Comparison of ENCODE assay signal across 23 cellular contexts in the genomic region with DNA sequence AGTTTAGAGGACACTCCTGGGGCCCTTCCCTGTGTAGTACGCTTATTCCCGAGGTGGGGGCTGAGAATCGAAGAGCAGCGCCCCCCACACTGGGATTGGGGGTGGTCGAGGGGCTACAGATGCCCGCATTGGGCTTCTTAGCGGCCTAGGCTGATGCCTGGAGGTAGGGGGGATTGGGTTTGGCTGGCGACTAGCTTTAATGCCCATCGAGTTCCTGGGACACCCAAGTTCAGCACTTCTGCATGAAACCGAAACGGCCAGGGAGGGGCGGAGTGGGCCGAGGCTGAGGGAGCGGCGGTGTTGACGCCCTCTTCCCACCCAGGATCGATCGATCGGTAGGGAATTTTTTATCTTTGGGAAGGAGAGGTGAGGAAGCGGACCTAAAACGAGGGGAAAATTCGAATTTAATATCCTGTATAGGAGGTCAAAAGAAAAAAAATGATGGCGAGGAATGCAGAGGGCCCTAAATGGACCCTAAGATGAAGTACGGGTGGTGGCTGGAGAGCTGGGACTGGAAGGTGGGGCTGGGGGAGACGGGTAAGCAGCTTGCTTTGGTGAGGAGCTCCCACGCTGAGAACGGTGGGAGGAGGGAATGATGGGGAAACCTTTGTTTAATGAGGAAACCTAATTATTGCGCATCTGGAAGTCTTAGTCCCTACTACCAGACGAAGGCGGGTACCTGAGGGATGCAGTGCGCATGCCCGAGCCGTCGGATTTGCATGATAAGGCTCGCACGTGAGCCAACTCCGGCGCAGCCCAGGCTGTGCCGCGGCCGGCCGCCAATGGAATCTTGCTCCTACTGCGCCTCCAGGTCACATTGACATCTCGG. TPM values are rescaled to one million over a fixed set of nuclear protein-coding genes. Genes with fewer than 3 reads are reported as not detected.
DNase-seq lines count a peak whose midpoint lies in the region; ATAC-seq and TF ChIP-seq lines count a peak whose summit lies in the region.
"Had no signal": no experiment of that assay in that cellular context is flagged by ENCODE, and none has a peak within 500 bp of the region (broad histone marks: within the 10 kb centered on the region; RNA-seq: fewer than 3 reads in every experiment).

No MANE protein-coding gene starts in this region.

- no peak overlapping the region for H2BK12ac ChIP-seq in H9 (ENCODE audit: insufficient read length, low read depth, low read length)

- no peaks in the 10 kb centered on the region for H3K36me3 ChIP-seq in CD4-positive, alpha-beta memory T cell (ENCODE audit: insufficient read depth, low read length)
- H3K36me3 ChIP-seq: colonic mucosa, stomach had no signal

- peaks cover 2% of the 10 kb centered on the region for H3K4me1 ChIP-seq in H9 (ENCODE audit: insufficient read depth, low read length)
- no peaks in the 10 kb centered on the region for H3K4me1 ChIP-seq in CD4-positive, alpha-beta memory T cell (ENCODE audit: insufficient read depth, low read length)
- H3K4me1 ChIP-seq: colonic mucosa had no signal

- no peak overlapping the region for H2AK5ac ChIP-seq in H9 (ENCODE audit: insufficient read length, low read length)

- H3K14ac ChIP-seq in H9 (ENCODE audit: insufficient read depth, low read length) = no peak overlapping the region

- H3K4me3 Mint-ChIP-seq in H9 = peak overlapping the region; percentile 38 to 87
- peak overlapping the region in 1 of 2 donors; percentile 23 for H3K4me3 Mint-ChIP-seq in stimulated activated naive B cell treated with anti-CD40 and anti-IgM and Interleukin-4, amounts not matched to agents 10 μg/mL and 1 μg/mL and 100 μg/mL, for 72 hours
- H3K4me3 Mint-ChIP-seq in CD4-positive, alpha-beta memory T cell = peak overlapping the region in 1 of 8 donors; percentile 20
- no peak overlapping the region for H3K4me3 Mint-ChIP-seq in activated T-helper 2 cell treated with anti-CD3 and anti-CD28 coated beads, Interferon-gamma antibody, Interleukin-2, Interleukin-4, amounts not matched to agents 10 μg/mL and 5 μg/mL and 100 μg/mL, durations not matched to agents 14 hours and 24 hours and 36 hours (ENCODE audit: low read depth)
- H3K4me3 Mint-ChIP-seq: activated CD4-positive, alpha-beta T cell treated with anti-CD3 and anti-CD28 coated beads for 36 hours; nephron progenitor cell had no signal

- TF ChIP-seq CTCF in H9 (conservative IDR thresholded peaks at IDR 0.05) = no peak

- peak overlapping the region; percentile 44 for H3K4me3 ChIP-seq in iPS-18c (ENCODE audit: insufficient read depth, low read depth, low read length)
- no peak overlapping the region for H3K4me3 ChIP-seq in CD4-positive, alpha-beta memory T cell (ENCODE audit: low read length in 2 of 2)
- H3K4me3 ChIP-seq: colonic mucosa, stomach had no signal

- peaks cover 0 to 12% of the 10 kb centered on the region in 2 experiments; a peak in 4 of 5 replicates for H3K9me3 Mint-ChIP-seq in H9
- peaks cover 3 to 6% of the 10 kb centered on the region in 2 donors for H3K9me3 Mint-ChIP-seq in stimulated activated naive B cell treated with anti-CD40 and anti-IgM and Interleukin-4, amounts not matched to agents 10 μg/mL and 1 μg/mL and 100 μg/mL, for 72 hours
- peaks cover 0 to 32% (median 14%) of the 10 kb centered on the region in 8 donors for H3K9me3 Mint-ChIP-seq in CD4-positive, alpha-beta memory T cell
- no peaks in the 10 kb centered on the region for H3K9me3 Mint-ChIP-seq in activated T-helper 2 cell treated with anti-CD3 and anti-CD28 coated beads, Interferon-gamma antibody, Interleukin-2, Interleukin-4, amounts not matched to agents 10 μg/mL and 5 μg/mL and 100 μg/mL, durations not matched to agents 14 hours and 24 hours and 36 hours

- DNase-seq in H9 (peak; percentile 94), caudate nucleus (lab: John Stamatoyannopoulos, UW) (no peak)
- DNase-seq in stimulated activated naive B cell treated with anti-CD40 and anti-IgM and Interleukin-4, amounts not matched to agents 10 μg/mL and 1 μg/mL and 100 μg/mL, for 72 hours = no peak
- no peak for DNase-seq in CD4-positive, alpha-beta memory T cell
- no peak for DNase-seq in activated T-helper 2 cell treated with anti-CD3 and anti-CD28 coated beads, Interferon-gamma antibody, Interleukin-2, Interleukin-4, amounts not matched to agents 10 μg/mL and 5 μg/mL and 100 μg/mL, durations not matched to agents 14 hours and 24 hours and 36 hours (ENCODE audit: low spot score)
- DNase-seq: activated CD4-positive, alpha-beta T cell treated with anti-CD3 and anti-CD28 coated beads for 36 hours; colonic mucosa; left colon; NCI-H146; NCI-H748 treated with DMSO at 0.1 percent for 48 hours; nephron progenitor cell; stomach had no signal

- H3K23ac ChIP-seq in H9 (ENCODE audit: insufficient read length, low read depth, low read length) = no peak overlapping the region

- H2BK120ac ChIP-seq in H9 (ENCODE audit: low read depth, low read length, poor library complexity, severe bottlenecking) = no peak overlapping the region

- H3K79me1 ChIP-seq in H9 (ENCODE audit: insufficient read depth, low read depth, low read length, poor library complexity, severe bottlenecking) = no peaks in the 10 kb centered on the region

- H3T11ph ChIP-seq in H9 (ENCODE audit: low read length) = no peak overlapping the region

- CTCF ChIA-PET in CD4-positive, alpha-beta memory T cell (lab: Charles Lee; ENCODE audit: partially characterized antibody) = no interaction called here

- no peak overlapping the region for H3K4ac ChIP-seq in H9 (ENCODE audit: low read depth, low read length)

- H3K9me3 ChIP-seq in H9 (ENCODE audit: control insufficient read depth, low read depth, low read length) (no peaks in the 10 kb centered on the region), iPS-18c (ENCODE audit: control insufficient read depth, insufficient read depth, low read length) (peaks cover 5% of the 10 kb centered on the region)
- no peaks in the 10 kb centered on the region for H3K9me3 ChIP-seq in CD4-positive, alpha-beta memory T cell (ENCODE audit: control insufficient read depth in 1 of 2, low read length in 2 of 2)
- H3K9me3 ChIP-seq: colonic mucosa had no signal

- no peak overlapping the region for H4K8ac ChIP-seq in H9 (replicated peaks; ENCODE audit: insufficient read length, low read depth, low read length)

- ATAC-seq in stimulated activated naive B cell treated with anti-CD40 and anti-IgM and Interleukin-4, amounts not matched to agents 10 μg/mL and 1 μg/mL and 100 μg/mL, for 72 hours (replicated peaks) = no peak
- no peak for ATAC-seq in HG02798 (IDR thresholded peaks at IDR 0.05; ENCODE audit: poor library complexity, unreplicated experiment)
- ATAC-seq: activated CD4-positive, alpha-beta T cell treated with anti-CD3 and anti-CD28 coated beads for 36 hours; left colon; Right ventricle myocardium inferior had no signal

- H3K27me3 ChIP-seq in H9 (ENCODE audit: insufficient read depth, low read length) = peaks cover 82% of the 10 kb centered on the region
- peaks cover 45% of the 10 kb centered on the region for H3K27me3 ChIP-seq in CD4-positive, alpha-beta memory T cell (ENCODE audit: insufficient read depth, low read length)

- H3K27ac Mint-ChIP-seq in H9 = no peak overlapping the region
- H3K27ac Mint-ChIP-seq in stimulated activated naive B cell treated with anti-CD40 and anti-IgM and Interleukin-4, amounts not matched to agents 10 μg/mL and 1 μg/mL and 100 μg/mL, for 72 hours = peak overlapping the region; percentile 14
- no peak overlapping the region for H3K27ac Mint-ChIP-seq in CD4-positive, alpha-beta memory T cell
- H3K27ac Mint-ChIP-seq in activated T-helper 2 cell treated with anti-CD3 and anti-CD28 coated beads, Interferon-gamma antibody, Interleukin-2, Interleukin-4, amounts not matched to agents 10 μg/mL and 5 μg/mL and 100 μg/mL, durations not matched to agents 14 hours and 24 hours and 36 hours = no peak overlapping the region
- H3K27ac Mint-ChIP-seq: activated CD4-positive, alpha-beta T cell treated with anti-CD3 and anti-CD28 coated beads for 36 hours; IgD-negative memory B cell; nephron progenitor cell; progenitor cell of endocrine pancreas had no signal

- no peak overlapping the region for H3K9ac ChIP-seq in H9 (ENCODE audit: extremely low read depth, insufficient read length, low read length)

- H3K4me1 Mint-ChIP-seq in H9 = peaks cover 29 to 70% of the 10 kb centered on the region in 2 experiments
- peaks cover 4 to 13% of the 10 kb centered on the region in 2 donors for H3K4me1 Mint-ChIP-seq in stimulated activated naive B cell treated with anti-CD40 and anti-IgM and Interleukin-4, amounts not matched to agents 10 μg/mL and 1 μg/mL and 100 μg/mL, for 72 hours
- H3K4me1 Mint-ChIP-seq in CD4-positive, alpha-beta memory T cell = peaks cover 1 to 9% (median 5%) of the 10 kb centered on the region in 4 donors
- no peaks in the 10 kb centered on the region for H3K4me1 Mint-ChIP-seq in activated T-helper 2 cell treated with anti-CD3 and anti-CD28 coated beads, Interferon-gamma antibody, Interleukin-2, Interleukin-4, amounts not matched to agents 10 μg/mL and 5 μg/mL and 100 μg/mL, durations not matched to agents 14 hours and 24 hours and 36 hours (ENCODE audit: low read depth)

- POLR2A ChIA-PET in CD4-positive, alpha-beta memory T cell (lab: Charles Lee; ENCODE audit: partially characterized antibody) = no interaction called here

- H2AFZ ChIP-seq in H9 (ENCODE audit: low read length) = no peak overlapping the region

- peaks cover 15% of the 10 kb centered on the region for H3K23me2 ChIP-seq in H9 (ENCODE audit: insufficient read length, low read depth, low read length, poor library complexity, severe bottlenecking)

- no CpG with 5 or more reads among the region's 44 CpGs for WGBS in H9 (ENCODE audit: extremely low coverage, insufficient read length, low lambda C conversion rate)

- peaks cover 100% of the 10 kb centered on the region for H3K27me3 Mint-ChIP-seq in H9 (ENCODE audit: low read depth)
- peaks cover 78 to 94% of the 10 kb centered on the region in 2 donors for H3K27me3 Mint-ChIP-seq in stimulated activated naive B cell treated with anti-CD40 and anti-IgM and Interleukin-4, amounts not matched to agents 10 μg/mL and 1 μg/mL and 100 μg/mL, for 72 hours
- H3K27me3 Mint-ChIP-seq in CD4-positive, alpha-beta memory T cell = peaks cover 72 to 78% of the 10 kb centered on the region in 2 donors
- H3K27me3 Mint-ChIP-seq in activated T-helper 2 cell treated with anti-CD3 and anti-CD28 coated beads, Interferon-gamma antibody, Interleukin-2, Interleukin-4, amounts not matched to agents 10 μg/mL and 5 μg/mL and 100 μg/mL, durations not matched to agents 14 hours and 24 hours and 36 hours (ENCODE audit: low read depth) = peaks cover 86% of the 10 kb centered on the region

- no peak overlapping the region for H2BK20ac ChIP-seq in H9 (ENCODE audit: low read depth, low read length, poor library complexity, severe bottlenecking)

- H3K18ac ChIP-seq in H9 (ENCODE audit: insufficient read length, low read depth, low read length) = no peak overlapping the region

- no peaks in the 10 kb centered on the region for H4K20me1 ChIP-seq in H9 (ENCODE audit: control insufficient read depth, insufficient read depth, insufficient read length)

- H3K27ac ChIP-seq in H9 (ENCODE audit: insufficient read length, low read depth, low read length) = no peak overlapping the region
- H3K27ac ChIP-seq in caudate nucleus (ENCODE audit: low read depth, low read length) = peak overlapping the region; percentile 19
- H3K27ac ChIP-seq in CD4-positive, alpha-beta memory T cell (ENCODE audit: low read depth, low read length) = no peak overlapping the region
- H3K27ac ChIP-seq: colonic mucosa, HL-60, stomach had no signal

- H2BK15ac ChIP-seq in H9 (ENCODE audit: low read depth, low read length) = no peak overlapping the region

- no peaks in the 10 kb centered on the region for H3K79me2 ChIP-seq in H9 (ENCODE audit: insufficient read depth, low read length)

- H2BK5ac ChIP-seq in H9 (ENCODE audit: insufficient read length, low read length) = no peak overlapping the region

- H4K5ac ChIP-seq in H9 (ENCODE audit: insufficient read length, low read depth, low read length) = no peak overlapping the region

- intact Hi-C loops in CD4-positive, alpha-beta memory T cell (cut with micrococcal nuclease) = no loop called here
- intact Hi-C loops in activated T-helper 2 cell treated with anti-CD3 and anti-CD28 coated beads, Interferon-gamma antibody, Interleukin-2, Interleukin-4, amounts not matched to agents 10 μg/mL and 5 μg/mL and 100 μg/mL, durations not matched to agents 14 hours and 24 hours and 36 hours (cut with micrococcal nuclease) = no loop called here

- H4K91ac ChIP-seq in H9 (ENCODE audit: insufficient read length, low read depth, low read length) = no peak overlapping the region

- H3K36me3 Mint-ChIP-seq in H9 (ENCODE audit: insufficient read depth in 1 of 3, low read depth in 3 of 3) = no peaks in the 10 kb centered on the region
- H3K36me3 Mint-ChIP-seq in stimulated activated naive B cell treated with anti-CD40 and anti-IgM and Interleukin-4, amounts not matched to agents 10 μg/mL and 1 μg/mL and 100 μg/mL, for 72 hours = peaks cover 2 to 5% of the 10 kb centered on the region in 2 donors
- peaks cover 0 to 6% of the 10 kb centered on the region in 2 donors for H3K36me3 Mint-ChIP-seq in CD4-positive, alpha-beta memory T cell
- no peaks in the 10 kb centered on the region for H3K36me3 Mint-ChIP-seq in activated T-helper 2 cell treated with anti-CD3 and anti-CD28 coated beads, Interferon-gamma antibody, Interleukin-2, Interleukin-4, amounts not matched to agents 10 μg/mL and 5 μg/mL and 100 μg/mL, durations not matched to agents 14 hours and 24 hours and 36 hours (ENCODE audit: low read depth)

- H3K4me2 ChIP-seq in H9 (ENCODE audit: insufficient read depth, insufficient read length, low read length) = peak overlapping the region; percentile 58

- no peak overlapping the region for H3K56ac ChIP-seq in H9 (ENCODE audit: insufficient read length, low read depth, low read length)

RNA-seq across cellular contexts. Expression of gene DLX6, which starts 12.5 kb away (rescaled TPM):
- 0.24 TPM in 1 of 2 replicates, not detected in the other for total RNA-seq in H9 (2021)
- total RNA-seq in CD4-positive, alpha-beta memory T cell = not detected
- not detected for polyA plus RNA-seq in CD4-positive, alpha-beta memory T cell
- total RNA-seq in activated T-helper 2 cell treated with anti-CD3 and anti-CD28 coated beads, Interferon-gamma antibody, Interleukin-2, Interleukin-4, amounts not matched to agents 10 μg/mL and 5 μg/mL and 100 μg/mL, durations not matched to agents 14 hours and 24 hours and 36 hours = not detected in 2 replicates
- total RNA-seq: activated CD4-positive, alpha-beta T cell treated with anti-CD3 and anti-CD28 coated beads for 36 hours; colonic mucosa; fibroblast of villous mesenchyme; left colon; MCF 10A; OCI-LY7; Right ventricle myocardium inferior; skeletal muscle tissue; stomach; ureter had no signal
- polyA plus RNA-seq: IgD-negative memory B cell had no signal

RNA-seq across cellular contexts. Expression of gene DLX5, which starts 31.8 kb away (rescaled TPM):
- total RNA-seq in H9 (2021) = 0.22 TPM in 1 of 2 replicates, not detected in the other
- not detected for total RNA-seq in CD4-positive, alpha-beta memory T cell
- polyA plus RNA-seq in CD4-positive, alpha-beta memory T cell = not detected
- total RNA-seq in activated T-helper 2 cell treated with anti-CD3 and anti-CD28 coated beads, Interferon-gamma antibody, Interleukin-2, Interleukin-4, amounts not matched to agents 10 μg/mL and 5 μg/mL and 100 μg/mL, durations not matched to agents 14 hours and 24 hours and 36 hours = not detected in 2 replicates
- total RNA-seq: activated CD4-positive, alpha-beta T cell treated with anti-CD3 and anti-CD28 coated beads for 36 hours; colonic mucosa; fibroblast of villous mesenchyme; left colon; MCF 10A; OCI-LY7; Right ventricle myocardium inferior; skeletal muscle tissue; ureter had no signal
- polyA plus RNA-seq: IgD-negative memory B cell had no signal
